11 cellular contexts compared by ENCODE assay signal in the genomic region with DNA sequence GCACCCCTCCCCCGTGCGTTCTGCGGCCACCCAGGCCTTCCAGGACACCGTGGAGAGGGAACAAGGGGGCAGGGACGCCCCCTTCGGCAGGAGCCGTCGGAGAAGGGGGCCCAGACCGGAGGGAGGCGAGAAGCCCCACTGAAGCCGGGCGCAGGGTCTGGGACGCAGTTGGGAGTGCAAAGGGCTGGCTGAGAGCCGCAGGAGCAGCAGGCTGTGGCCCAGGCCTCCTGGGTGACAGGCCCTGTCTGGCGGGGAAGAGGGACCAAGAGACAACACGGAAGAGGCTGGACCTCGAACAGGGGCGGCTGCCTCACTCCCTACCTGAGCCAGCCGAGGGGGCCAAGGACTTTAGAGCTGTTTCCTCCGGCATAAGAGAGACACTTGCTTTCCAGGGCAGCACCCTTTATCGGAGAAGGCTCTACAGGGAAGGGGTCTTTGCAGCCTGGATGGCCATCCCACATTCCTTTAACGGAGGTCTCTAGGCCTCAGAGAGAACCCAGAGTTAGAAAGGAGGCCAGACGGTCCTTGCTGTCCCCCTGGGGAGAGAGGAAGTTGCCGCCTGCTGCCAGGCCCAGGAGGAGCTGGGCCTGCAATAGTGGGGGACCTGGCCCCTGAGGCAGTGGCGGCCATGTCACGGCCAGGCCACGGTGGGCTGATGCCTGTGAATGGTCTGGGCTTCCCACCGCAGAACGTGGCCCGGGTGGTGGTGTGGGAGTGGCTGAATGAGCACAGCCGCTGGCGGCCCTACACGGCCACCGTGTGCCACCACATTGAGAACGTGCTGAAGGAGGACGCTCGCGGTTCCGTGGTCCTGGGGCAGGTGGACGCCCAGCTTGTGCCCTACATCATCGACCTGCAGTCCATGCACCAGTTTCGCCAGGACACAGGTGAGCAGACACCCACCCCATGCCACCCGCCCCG. TPM values are rescaled to one million over a fixed set of nuclear protein-coding genes. Genes with fewer than 3 reads are reported as not detected.
DNase-seq lines count a peak whose midpoint lies in the region; TF ChIP-seq lines count a peak whose summit lies in the region.
"Had no signal": no experiment of that assay in that cellular context is flagged by ENCODE, and none has a peak within 500 bp of the region (broad histone marks: within the 10 kb centered on the region; RNA-seq: fewer than 3 reads in every experiment).

No MANE protein-coding gene starts in this region.

- H3K4me3 Mint-ChIP-seq in chondrocyte (ENCODE audit: unreplicated experiment) = no peak overlapping the region
- H3K4me3 Mint-ChIP-seq in mesothelial cell of epicardium = peak overlapping the region; percentile 27

- H3K9me3 Mint-ChIP-seq in chondrocyte (ENCODE audit: low read depth) (no peaks in the 10 kb centered on the region), mesothelial cell of epicardium (no peaks in the 10 kb centered on the region)

- no peaks in the 10 kb centered on the region for H3K27me3 ChIP-seq in vagina

- no peak overlapping the region for H3K27ac Mint-ChIP-seq in chondrocyte (ENCODE audit: unreplicated experiment)
- no peak overlapping the region for H3K27ac Mint-ChIP-seq in mesothelial cell of epicardium

- H3K36me3 ChIP-seq in vagina = no peaks in the 10 kb centered on the region
- H3K36me3 ChIP-seq: HAP-1 had no signal

- TF ChIP-seq CTCF in chondrocyte (IDR thresholded peaks at IDR 0.05) (no peak), mesothelial cell of epicardium (IDR thresholded peaks at IDR 0.05; ENCODE audit: unreplicated experiment) (no peak), vagina (IDR thresholded peaks at IDR 0.05) (no peak)

- H3K36me3 Mint-ChIP-seq in chondrocyte (ENCODE audit: low read depth) (peaks cover 2% of the 10 kb centered on the region), mesothelial cell of epicardium (no peaks in the 10 kb centered on the region)

- H3K4me1 Mint-ChIP-seq in chondrocyte (ENCODE audit: low read depth) (peaks cover 2% of the 10 kb centered on the region), mesothelial cell of epicardium (no peaks in the 10 kb centered on the region)

- H3K27me3 Mint-ChIP-seq in chondrocyte (ENCODE audit: low read depth) (peaks cover 39% of the 10 kb centered on the region), mesothelial cell of epicardium (ENCODE audit: low read depth) (peaks cover 44% of the 10 kb centered on the region)

- peak; percentile 20 for DNase-seq in stimulated activated CD4-positive, alpha-beta T cell treated with anti-CD3 and anti-CD28 coated beads, Interleukin-15, amount 100 ng/mL, for 24 hours
- no peak for DNase-seq in stimulated activated CD4-positive, alpha-beta T cell treated with anti-CD3 and anti-CD28 coated beads, Interleukin-2, amount 100 ng/mL, for 24 hours
- DNase-seq in chondrocyte (ENCODE audit: low spot score) = peak; percentile 88
- no peak for DNase-seq in mesothelial cell of epicardium (ENCODE audit: low spot score in 2 of 2, unreplicated experiment in 2 of 2)
- no peak for DNase-seq in vagina (ENCODE audit: extremely low spot score in 2 of 2)
- DNase-seq in stimulated activated CD4-positive, alpha-beta T cell treated with anti-CD3 and anti-CD28 coated beads, Interleukin-4, amount 100 ng/mL, for 4 hours = no peak
- DNase-seq in HCEC 1CT = no peak
- no peak for DNase-seq in NCI-H187 treated with DMSO at 0.1 percent for 48 hours (lab: John Stamatoyannopoulos, UW)
- DNase-seq: NCI-H748 treated with DMSO at 0.1 percent for 48 hours had no signal

- peak overlapping the region; percentile 36 to 60 for H3K4me3 ChIP-seq in vagina

- no peak overlapping the region for H3K27ac ChIP-seq in vagina
- H3K27ac ChIP-seq: C4-2B had no signal

- TF ChIP-seq POLR2A in vagina (IDR thresholded peaks at IDR 0.05) = no peak

- intact Hi-C loops in vagina (cut with DNase I) = no loop called here

- H3K9me3 ChIP-seq in vagina = no peaks in the 10 kb centered on the region
- H3K9me3 ChIP-seq: HAP-1 had no signal

- H3K4me1 ChIP-seq in vagina = peaks cover 16% of the 10 kb centered on the region
- H3K4me1 ChIP-seq: HAP-1 had no signal

RNA-seq across cellular contexts. Expression of a gene that starts 1.3 kb away (rescaled TPM):
- total RNA-seq in chondrocyte = not detected in 3 replicates
- total RNA-seq in mesothelial cell of epicardium = 1.2 to 1.6 TPM (median 1.4 TPM) in 3 replicates
- total RNA-seq in vagina = 8.3 TPM

Comparison
In these comparisons a context has a peak if more than half of its experiments do, and no peak if none do; other contexts are left out.
1. DNase-seq: peak in stimulated activated CD4-positive, alpha-beta T cell treated with anti-CD3 and anti-CD28 coated beads, Interleukin-15, amount 100 ng/mL, for 24 hours (single experiment) and chondrocyte (single experiment); none in stimulated activated CD4-positive, alpha-beta T cell treated with anti-CD3 and anti-CD28 coated beads, Interleukin-2, amount 100 ng/mL, for 24 hours (0 of 2), mesothelial cell of epicardium (0 of 2), vagina (0 of 2), stimulated activated CD4-positive, alpha-beta T cell treated with anti-CD3 and anti-CD28 coated beads, Interleukin-4, amount 100 ng/mL, for 4 hours (0 of 2), HCEC 1CT (single experiment) and NCI-H187 treated with DMSO at 0.1 percent for 48 hours (single experiment).